1 cellular context compared by ENCODE assay signal in the genomic region with DNA sequence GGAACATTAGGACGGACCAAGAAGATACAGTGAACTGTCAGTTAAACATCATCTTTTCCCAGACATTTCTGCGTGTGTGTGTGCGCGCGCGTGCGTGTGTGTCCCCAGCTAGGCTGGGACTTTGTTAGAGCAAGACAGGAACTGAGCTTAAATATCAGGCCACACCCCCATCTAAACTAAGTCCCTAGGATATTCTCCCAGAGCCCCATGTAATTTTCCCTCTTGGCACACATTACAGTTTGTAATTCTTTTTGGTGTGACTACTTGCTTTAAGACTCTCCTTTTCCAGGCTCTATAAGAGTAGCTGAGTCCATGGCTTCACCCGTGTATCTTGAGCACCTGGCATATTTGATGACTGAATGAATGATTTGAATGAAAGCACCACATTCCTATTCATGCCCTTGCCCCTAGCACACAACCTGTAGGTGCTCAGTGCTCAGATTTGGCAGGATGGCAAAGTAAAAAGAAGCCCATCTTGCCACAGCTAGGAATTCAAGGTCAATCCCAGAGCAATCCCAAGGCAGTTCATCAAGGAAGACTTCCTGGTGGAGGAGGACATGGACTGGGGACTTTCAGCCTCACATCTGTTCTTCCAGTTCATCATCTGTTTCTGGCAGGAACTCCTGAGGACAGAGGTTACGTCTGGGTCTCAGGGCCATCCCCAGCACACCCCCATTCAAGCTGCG.
TF ChIP-seq lines count a peak whose summit lies in the region.

No MANE protein-coding gene starts in this region.

TF ChIP-seq in H1, 55 proteins besides CTCF, POLR2A, EP300 and RAD21 (continued from another document):
- no peak for TF ChIP-seq NRF1 (IDR thresholded peaks at IDR 0.05; ENCODE audit: low read depth, low read length)
- no peak for TF ChIP-seq TEAD4 (IDR thresholded peaks at IDR 0.05; ENCODE audit: low read depth, low read length)
- no peak for TF ChIP-seq NANOG (IDR thresholded peaks at IDR 0.05; ENCODE audit: insufficient read depth, low read depth, low read length, poor library complexity, severe bottlenecking)
- TF ChIP-seq EZH2 (IDR thresholded peaks at IDR 0.05; ENCODE audit: low read depth, low read length, severe bottlenecking) = no peak
- no peak for TF ChIP-seq FOSL1 (IDR thresholded peaks at IDR 0.05; ENCODE audit: insufficient read depth, low read depth, low read length)
- no peak for TF ChIP-seq POU5F1 (IDR thresholded peaks at IDR 0.05; ENCODE audit: low read depth, low read length)
- no peak for TF ChIP-seq CREB1 (IDR thresholded peaks at IDR 0.05)
- no peak for TF ChIP-seq GTF2F1 (IDR thresholded peaks at IDR 0.05; ENCODE audit: borderline replicate concordance, low read depth, low read length)
- TF ChIP-seq, protein P1, sequence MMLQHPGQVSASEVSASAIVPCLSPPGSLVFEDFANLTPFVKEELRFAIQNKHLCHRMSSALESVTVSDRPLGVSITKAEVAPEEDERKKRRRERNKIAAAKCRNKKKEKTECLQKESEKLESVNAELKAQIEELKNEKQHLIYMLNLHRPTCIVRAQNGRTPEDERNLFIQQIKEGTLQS (IDR thresholded peaks at IDR 0.05; ENCODE audit: insufficient read depth, low read depth, low read length) = no peak
- TF ChIP-seq MAFK (IDR thresholded peaks at IDR 0.05; ENCODE audit: low read depth, low read length) = no peak
- TF ChIP-seq KDM4A (IDR thresholded peaks at IDR 0.05; ENCODE audit: low read depth, low read length, severe bottlenecking) = no peak
- TF ChIP-seq TCF12 (IDR thresholded peaks at IDR 0.05; ENCODE audit: low read depth, low read length) = no peak
- TF ChIP-seq SRF (IDR thresholded peaks at IDR 0.05; ENCODE audit: low read depth, low read length) = no peak
- TF ChIP-seq RXRA (IDR thresholded peaks at IDR 0.05; ENCODE audit: insufficient read depth, low read depth, low read length) = no peak
- no peak for TF ChIP-seq POLR2AphosphoS5 (IDR thresholded peaks at IDR 0.05; ENCODE audit: low read depth, low read length)
